In the genomic region with DNA sequence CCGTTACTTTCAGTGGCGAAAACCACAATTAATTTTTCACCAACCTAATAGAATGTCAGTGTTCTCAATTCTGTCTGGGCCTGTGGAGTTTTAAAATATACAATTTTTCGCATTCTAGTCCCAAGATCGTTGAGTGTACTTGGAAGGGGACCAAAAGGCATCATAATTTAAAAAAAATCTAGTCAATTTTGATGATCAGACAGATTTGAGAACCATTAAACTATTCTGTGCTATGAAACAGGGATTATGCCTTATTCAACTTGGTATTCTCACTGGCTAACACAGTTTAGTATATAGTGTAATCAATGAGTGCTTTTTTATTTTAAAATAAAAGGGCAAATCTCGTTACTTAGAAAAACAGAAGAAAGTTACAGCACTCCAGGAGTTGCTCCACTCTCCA, we compare ENCODE assay signal across 1 cellular context.
TF ChIP-seq lines count a peak whose summit lies in the region.

No MANE protein-coding gene starts in this region.

TF ChIP-seq in HepG2, 621 proteins besides CTCF, POLR2A, EP300 and RAD21 (continued from another document):
- TF ChIP-seq, protein P1, sequence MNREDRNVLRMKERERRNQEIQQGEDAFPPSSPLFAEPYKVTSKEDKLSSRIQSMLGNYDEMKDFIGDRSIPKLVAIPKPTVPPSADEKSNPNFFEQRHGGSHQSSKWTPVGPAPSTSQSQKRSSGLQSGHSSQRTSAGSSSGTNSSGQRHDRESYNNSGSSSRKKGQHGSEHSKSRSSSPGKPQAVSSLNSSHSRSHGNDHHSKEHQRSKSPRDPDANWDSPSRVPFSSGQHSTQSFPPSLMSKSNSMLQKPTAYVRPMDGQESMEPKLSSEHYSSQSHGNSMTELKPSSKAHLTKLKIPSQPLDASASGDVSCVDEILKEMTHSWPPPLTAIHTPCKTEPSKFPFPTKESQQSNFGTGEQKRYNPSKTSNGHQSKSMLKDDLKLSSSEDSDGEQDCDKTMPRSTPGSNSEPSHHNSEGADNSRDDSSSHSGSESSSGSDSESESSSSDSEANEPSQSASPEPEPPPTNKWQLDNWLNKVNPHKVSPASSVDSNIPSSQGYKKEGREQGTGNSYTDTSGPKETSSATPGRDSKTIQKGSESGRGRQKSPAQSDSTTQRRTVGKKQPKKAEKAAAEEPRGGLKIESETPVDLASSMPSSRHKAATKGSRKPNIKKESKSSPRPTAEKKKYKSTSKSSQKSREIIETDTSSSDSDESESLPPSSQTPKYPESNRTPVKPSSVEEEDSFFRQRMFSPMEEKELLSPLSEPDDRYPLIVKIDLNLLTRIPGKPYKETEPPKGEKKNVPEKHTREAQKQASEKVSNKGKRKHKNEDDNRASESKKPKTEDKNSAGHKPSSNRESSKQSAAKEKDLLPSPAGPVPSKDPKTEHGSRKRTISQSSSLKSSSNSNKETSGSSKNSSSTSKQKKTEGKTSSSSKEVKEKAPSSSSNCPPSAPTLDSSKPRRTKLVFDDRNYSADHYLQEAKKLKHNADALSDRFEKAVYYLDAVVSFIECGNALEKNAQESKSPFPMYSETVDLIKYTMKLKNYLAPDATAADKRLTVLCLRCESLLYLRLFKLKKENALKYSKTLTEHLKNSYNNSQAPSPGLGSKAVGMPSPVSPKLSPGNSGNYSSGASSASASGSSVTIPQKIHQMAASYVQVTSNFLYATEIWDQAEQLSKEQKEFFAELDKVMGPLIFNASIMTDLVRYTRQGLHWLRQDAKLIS (CRISPR knock-in tag; IDR thresholded peaks at IDR 0.05): no peak
- TF ChIP-seq SMYD3 (CRISPR knock-in tag; IDR thresholded peaks at IDR 0.05) (no peak), GLMP (CRISPR knock-in tag; IDR thresholded peaks at IDR 0.05; ENCODE audit: borderline replicate concordance) (no peak), KIAA2018 (CRISPR knock-in tag; IDR thresholded peaks at IDR 0.05; ENCODE audit: borderline replicate concordance) (no peak), ZNF180 (CRISPR knock-in tag; IDR thresholded peaks at IDR 0.05; ENCODE audit: borderline replicate concordance, low read depth) (no peak), JUND (CRISPR knock-in tag; IDR thresholded peaks at IDR 0.05) (no peak), RBM22 (optimal IDR thresholded peaks at IDR 0.05; ENCODE audit: low read length) (no peak), ZNF782 (CRISPR knock-in tag; IDR thresholded peaks at IDR 0.05; ENCODE audit: borderline replicate concordance) (no peak), MAFF (IDR thresholded peaks at IDR 0.05; ENCODE audit: low read depth, low read length) (peak; percentile 35; the same call in 1 of the 2 replicates), PRDM4 (CRISPR knock-in tag; IDR thresholded peaks at IDR 0.05; ENCODE audit: borderline replicate concordance) (no peak), ZNF451 (CRISPR knock-in tag; IDR thresholded peaks at IDR 0.05) (no peak)
TF ChIP-seq in HepG2: peak in this region for 2.
